26 cellular contexts compared by ENCODE assay signal in the genomic region with DNA sequence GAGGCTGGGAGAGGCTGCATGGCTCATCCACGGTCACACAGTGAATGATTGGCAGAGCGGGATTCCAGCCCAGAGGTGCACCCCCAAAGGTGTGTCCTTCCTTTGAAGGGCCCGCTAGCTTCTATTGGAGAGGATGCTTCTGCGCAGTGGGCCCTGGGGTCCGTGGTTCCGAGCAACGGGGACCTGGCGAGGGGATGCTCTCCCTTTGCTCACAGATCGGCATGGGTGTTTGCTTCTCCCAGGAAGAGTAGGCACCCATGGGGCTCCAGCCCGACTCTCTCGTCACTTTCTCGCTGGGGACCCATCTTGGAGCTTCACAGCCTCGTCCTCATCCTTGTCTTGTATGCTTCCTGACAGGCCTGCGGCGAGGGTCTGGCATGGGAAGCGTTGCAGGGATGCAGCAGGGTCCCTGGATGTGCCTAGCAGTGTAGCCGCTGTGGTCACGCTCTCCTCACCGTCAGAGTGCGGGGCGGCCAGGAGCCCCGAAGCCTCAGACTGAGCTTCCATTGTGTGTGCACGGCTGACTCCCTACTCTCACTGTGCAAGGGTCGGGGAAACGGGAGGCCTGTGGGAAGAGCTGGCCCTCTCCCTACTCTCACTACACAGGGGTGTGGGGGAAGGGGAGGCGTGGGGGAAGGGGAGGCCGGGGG.
A peak's percentile ranks its signal among the peaks of the same experiment; 100 is the strongest.
DNase-seq lines count a peak whose midpoint lies in the region; ATAC-seq, FAIRE-seq and TF ChIP-seq lines count a peak whose summit lies in the region.
"Had no signal": no experiment of that assay in that cellular context is flagged by ENCODE, and none has a peak within 500 bp of the region (broad histone marks: within the 10 kb centered on the region; RNA-seq: fewer than 3 reads in every experiment).

No MANE protein-coding gene starts in this region.

- H3K9me3 Mint-ChIP-seq in mesothelial cell of epicardium = no peaks in the 10 kb centered on the region
- H3K9me3 Mint-ChIP-seq in CD8-positive, alpha-beta memory T cell = peaks cover 0 to 4% (median 0%) of the 10 kb centered on the region in 5 donors
- H3K9me3 Mint-ChIP-seq: IgD-negative memory B cell had no signal

- H4K20me1 ChIP-seq in BLaER1 (no peaks in the 10 kb centered on the region), H1 (replicated peaks in 1 of 2; ENCODE audit: control insufficient read depth in 1 of 2, insufficient read depth in 2 of 2, low read length in 2 of 2) (no peaks in the 10 kb centered on the region)

- H3K4me1 ChIP-seq in BLaER1 = peaks cover 36% of the 10 kb centered on the region
- H3K4me1 ChIP-seq in H1 (replicated peaks in 1 of 4; ENCODE audit: control insufficient read depth in 3 of 4, insufficient read depth in 4 of 4, low read length in 3 of 4) = peaks cover 0 to 33% (median 17%) of the 10 kb centered on the region in 4 experiments; a peak in 6 of 7 replicates
- no peaks in the 10 kb centered on the region for H3K4me1 ChIP-seq in CD8-positive, alpha-beta memory T cell (ENCODE audit: insufficient read depth, low read length)
- H3K4me1 ChIP-seq: BE2C, SJCRH30 had no signal

- H3K27ac ChIP-seq in BLaER1 (no peak overlapping the region), H1 (ENCODE audit: low read depth, low read length) (no peak overlapping the region)
- H3K27ac ChIP-seq in CD8-positive, alpha-beta memory T cell (ENCODE audit: low read depth, low read length) = no peak overlapping the region
- H3K27ac ChIP-seq: 22Rv1, HL-60, KMS-11, PC-9 had no signal

- no peak overlapping the region for H3K14ac ChIP-seq in H1 (ENCODE audit: insufficient read length)

- no peak for FAIRE-seq in H1 (lab: Jason Lieb, UNC)
- FAIRE-seq: GM12892 had no signal

- intact Hi-C loops in posterior vena cava (cut with DNase I) = no loop called here

- H3K4me3 ChIP-seq in BLaER1 (no peak overlapping the region), H1 (ENCODE audit: extremely low read depth in 1 of 4, insufficient read depth in 2 of 4, low read depth in 3 of 4, low read length in 4 of 4) (no peak overlapping the region)
- H3K4me3 ChIP-seq in CD8-positive, alpha-beta memory T cell (ENCODE audit: low read length) = no peak overlapping the region
- H3K4me3 ChIP-seq: PC-9 had no signal

- no peaks in the 10 kb centered on the region for H3K27me3 Mint-ChIP-seq in mesothelial cell of epicardium (ENCODE audit: low read depth)
- H3K27me3 Mint-ChIP-seq in CD8-positive, alpha-beta memory T cell = peaks cover 16 to 22% of the 10 kb centered on the region in 2 donors

- no peak overlapping the region for H3K4ac ChIP-seq in H1 (replicated peaks; ENCODE audit: insufficient read length, low read depth, low read length)

- no peak overlapping the region for H2BK120ac ChIP-seq in H1 (replicated peaks; ENCODE audit: low read depth, low read length)

- H2BK15ac ChIP-seq in H1 (ENCODE audit: low read length) = 0 out of 2 replicates have a peak overlapping the region, but pooled peaks have one; percentile 48

- H3K4me1 Mint-ChIP-seq in mesothelial cell of epicardium = peaks cover 32% of the 10 kb centered on the region
- H3K4me1 Mint-ChIP-seq in CD8-positive, alpha-beta memory T cell = no peaks in the 10 kb centered on the region

- CTCF ChIA-PET in H1 (lab: Charles Lee; ENCODE audit: partially characterized antibody) = interaction anchor here (0.7 to 2.3 kb wide), 4 partner anchors 10 to 40 kb away, joined by 3 to 8 read pairs (median 4); no protein-coding TSS in a partner anchor
- CTCF ChIA-PET in CD8-positive, alpha-beta memory T cell (lab: Charles Lee) = interaction anchor here (1.3 kb wide), 1 partner anchor 15 kb away, joined by 4 read pairs; no protein-coding TSS in a partner anchor

- peak overlapping the region; percentile 56 for H4K91ac ChIP-seq in H1 (replicated peaks; ENCODE audit: insufficient read length, low read length)

- H3K23me2 ChIP-seq in H1 (ENCODE audit: low read depth, low read length) = no peaks in the 10 kb centered on the region

- no peak overlapping the region for H2BK20ac ChIP-seq in H1 (ENCODE audit: low read length)

- H3K4me2 ChIP-seq in BLaER1 = peak overlapping the region; percentile 92; the same call in 1 of the 2 replicates
- no peak overlapping the region for H3K4me2 ChIP-seq in H1 (ENCODE audit: insufficient read depth in 1 of 2, low read depth in 2 of 2, low read length in 2 of 2)
- H3K4me2 ChIP-seq: KMS-11, PC-9 had no signal

- no peak overlapping the region for H4K8ac ChIP-seq in H1 (ENCODE audit: extremely low read depth, insufficient read depth, low read length)

- no peaks in the 10 kb centered on the region for H3K36me3 ChIP-seq in BLaER1
- no peaks in the 10 kb centered on the region for H3K36me3 ChIP-seq in H1 (ENCODE audit: control insufficient read depth in 2 of 4, insufficient read depth in 4 of 4, low read length in 3 of 4)
- no peaks in the 10 kb centered on the region for H3K36me3 ChIP-seq in CD8-positive, alpha-beta memory T cell (ENCODE audit: insufficient read depth, low read length)
- H3K36me3 ChIP-seq: BE2C, SJCRH30 had no signal

- no peaks in the 10 kb centered on the region for H3K79me1 ChIP-seq in H1 (ENCODE audit: low read depth, low read length)

- WGBS in H1 (ENCODE audit: extremely low coverage in 1 of 2, insufficient coverage in 1 of 2, insufficient read length in 1 of 2, insufficient replicate concordance in 2 of 2, low coverage in 1 of 2, low lambda C conversion rate in 2 of 2, missing lambda C conversion rate in 1 of 2), 2 experiments = 93% methylated on average over 19 of the region's 27 CpGs; no CpG with 5 or more reads in 1 of the 2 experiments

- POLR2A ChIA-PET in H1 (lab: Charles Lee; ENCODE audit: partially characterized antibody) = interaction anchor here (0.8 to 2.2 kb wide), 3 partner anchors 9 to 22 kb away, joined by 3 to 6 read pairs (median 4); no protein-coding TSS in a partner anchor
- POLR2A ChIA-PET in CD8-positive, alpha-beta memory T cell (lab: Charles Lee) = no interaction called here

- no peak overlapping the region for H2AFZ ChIP-seq in H1 (ENCODE audit: low read length)
- H2AFZ ChIP-seq: PC-9 had no signal

- H3K18ac ChIP-seq in H1 (ENCODE audit: extremely low read depth, low read length) = no peak overlapping the region

- peak overlapping the region; percentile 16 for H3K27ac Mint-ChIP-seq in mesothelial cell of epicardium
- H3K27ac Mint-ChIP-seq in CD8-positive, alpha-beta memory T cell = no peak overlapping the region
- H3K27ac Mint-ChIP-seq: IgD-negative memory B cell had no signal

- no peak for TF ChIP-seq RAD21 in H1 (IDR thresholded peaks at IDR 0.05 in 1 of 2, conservative IDR thresholded peaks at IDR 0.05 in 1 of 2; ENCODE audit: low read depth in 2 of 2, low read length in 2 of 2)

- no peak overlapping the region for H2AK5ac ChIP-seq in H1 (ENCODE audit: low read depth, low read length)

- DNase-seq in H1 (ENCODE audit: low read depth in 1 of 2, low spot score in 2 of 2) = no peak
- DNase-seq in mesothelial cell of epicardium (ENCODE audit: low spot score in 2 of 2, unreplicated experiment in 2 of 2) = no peak
- DNase-seq in posterior vena cava (ENCODE audit: low spot score) = peak; percentile 70
- DNase-seq in NCI-H446 (lab: John Stamatoyannopoulos, UW) = no peak
- DNase-seq in CD8-positive, alpha-beta memory T cell = no peak
- DNase-seq: BE2C, DMS153, DND-41, MM.1S, NCI-H1694 treated with DMSO at 0.1 percent for 48 hours, NCI-H2081 treated with DMSO at 0.1 percent for 48 hours, NCI-H2171, NCI-H226, NCI-H510A treated with DMSO at 0.1 percent for 48 hours, NCI-H748 treated with DMSO at 0.1 percent for 48 hours, PC-9 had no signal

- no peak overlapping the region for H2BK5ac ChIP-seq in H1 (ENCODE audit: low read depth, low read length)

- H3K23ac ChIP-seq in H1 (ENCODE audit: insufficient read length) = no peak overlapping the region

- H3K36me3 Mint-ChIP-seq in mesothelial cell of epicardium = no peaks in the 10 kb centered on the region
- H3K36me3 Mint-ChIP-seq in CD8-positive, alpha-beta memory T cell = no peaks in the 10 kb centered on the region
- H3K36me3 Mint-ChIP-seq: IgD-negative memory B cell had no signal

- TF ChIP-seq POLR2A in H1 (IDR thresholded peaks at IDR 0.05; ENCODE audit: control extremely low read depth in 1 of 2, low read depth in 2 of 2, low read length in 2 of 2) = no peak

- no peak for ATAC-seq in GM21447 (IDR thresholded peaks at IDR 0.05; ENCODE audit: unreplicated experiment)
- no peak for ATAC-seq in GM18502 (IDR thresholded peaks at IDR 0.05; ENCODE audit: poor library complexity, unreplicated experiment)
- ATAC-seq: Right ventricle myocardium inferior had no signal

- H3K9me3 ChIP-seq in BLaER1 (no peaks in the 10 kb centered on the region), H1 (ENCODE audit: insufficient read depth in 2 of 2, low read depth in 1 of 2, low read length in 1 of 2) (no peaks in the 10 kb centered on the region)
- H3K9me3 ChIP-seq in CD8-positive, alpha-beta memory T cell (ENCODE audit: low read length) = no peaks in the 10 kb centered on the region
- H3K9me3 ChIP-seq: BE2C, SJCRH30 had no signal

- TF ChIP-seq CTCF in H1 (IDR thresholded peaks at IDR 0.05; ENCODE audit: control extremely low read depth in 1 of 3, insufficient read depth in 1 of 3, low read depth in 1 of 3, low read length in 3 of 3) (no peak), mesothelial cell of epicardium (IDR thresholded peaks at IDR 0.05; ENCODE audit: unreplicated experiment) (no peak)

- H3K79me2 ChIP-seq in H1 (ENCODE audit: control insufficient read depth in 1 of 2, insufficient read depth in 2 of 2, low read length in 2 of 2) = no peaks in the 10 kb centered on the region

- no peak overlapping the region for H3K56ac ChIP-seq in H1 (replicated peaks; ENCODE audit: insufficient read length, low read depth, low read length)

- H4K5ac ChIP-seq in H1 (ENCODE audit: insufficient read length, low read depth, low read length) = no peak overlapping the region

- H3K9ac ChIP-seq in BLaER1 (no peak overlapping the region), H1 (replicated peaks in 1 of 4; ENCODE audit: extremely low read depth in 1 of 4, low read depth in 3 of 4, low read length in 3 of 4) (no peak overlapping the region)
- H3K9ac ChIP-seq: KMS-11 had no signal

- no peak overlapping the region for H3K4me3 Mint-ChIP-seq in mesothelial cell of epicardium
- no peak overlapping the region for H3K4me3 Mint-ChIP-seq in CD8-positive, alpha-beta memory T cell

- TF ChIP-seq EP300 in H1 (IDR thresholded peaks at IDR 0.05; ENCODE audit: borderline replicate concordance in 1 of 2, low read depth in 2 of 2, low read length in 2 of 2) = no peak

- 0 out of 2 replicates have a peak overlapping the region, but pooled peaks have one; percentile 63 for H2BK12ac ChIP-seq in H1 (ENCODE audit: low read depth, low read length)

- H3K27me3 ChIP-seq in BLaER1 (no peaks in the 10 kb centered on the region; the same call in 1 of the 2 replicates), H1 (replicated peaks in 1 of 4; ENCODE audit: control insufficient read depth in 3 of 4, extremely low read depth in 1 of 4, insufficient read depth in 3 of 4, low read length in 3 of 4) (no peaks in the 10 kb centered on the region)
- H3K27me3 ChIP-seq in CD8-positive, alpha-beta memory T cell (ENCODE audit: insufficient read depth, low read length, poor library complexity, severe bottlenecking) = no peaks in the 10 kb centered on the region
- H3K27me3 ChIP-seq: BE2C, SJCRH30 had no signal

TF ChIP-seq in H1, 55 proteins besides CTCF, POLR2A, EP300 and RAD21 (continues in another document):
- TF ChIP-seq BRCA1 (IDR thresholded peaks at IDR 0.05; ENCODE audit: low read depth, low read length) (no peak), RXRA (IDR thresholded peaks at IDR 0.05; ENCODE audit: insufficient read depth, low read depth, low read length) (no peak), MAFK (IDR thresholded peaks at IDR 0.05; ENCODE audit: low read depth, low read length) (no peak)
